ENCODE assay signal across 9 cellular contexts in genomic region chr3:184135911-184136260, GRCh38. TPM values are rescaled to one million over a fixed set of nuclear protein-coding genes. Genes with fewer than 3 reads are reported as not detected.
DNase-seq lines count a peak whose midpoint lies in the region; FAIRE-seq and TF ChIP-seq lines count a peak whose summit lies in the region.
"Had no signal": no experiment of that assay in that cellular context is flagged by ENCODE, and none has a peak within 500 bp of the region (broad histone marks: within the 10 kb centered on the region; RNA-seq: fewer than 3 reads in every experiment).

No MANE protein-coding gene starts in this region.

- H3K27ac Mint-ChIP-seq in T-helper 2 cell treated with Interferon-gamma antibody and Interleukin-4, amounts not matched to agents 5 μg/mL and 100 μg/mL, for 36 hours: peak overlapping the region; percentile 91
- peak overlapping the region; percentile 95 for H3K27ac Mint-ChIP-seq in activated naive CD8-positive, alpha-beta T cell

- H3K27me3 ChIP-seq in suprapubic skin: no peaks in the 10 kb centered on the region

- peak overlapping the region; percentile 84 to 94 for H3K9ac ChIP-seq in kidney (ENCODE audit: low read length in 2 of 2)

- peak overlapping the region; percentile 94 to 99 for H3K4me3 ChIP-seq in kidney (ENCODE audit: low read length in 2 of 2)
- peak overlapping the region; percentile 96 for H3K4me3 ChIP-seq in suprapubic skin

- no peaks in the 10 kb centered on the region for H3K9me3 Mint-ChIP-seq in T-helper 2 cell treated with Interferon-gamma antibody and Interleukin-4, amounts not matched to agents 5 μg/mL and 100 μg/mL, for 36 hours
- H3K9me3 Mint-ChIP-seq in activated naive CD8-positive, alpha-beta T cell (ENCODE audit: low read depth): no peaks in the 10 kb centered on the region

- no peak for TF ChIP-seq POLR2A in suprapubic skin (IDR thresholded peaks at IDR 0.05)

- peak overlapping the region; percentile 98 for H3K4me3 Mint-ChIP-seq in T-helper 2 cell treated with Interferon-gamma antibody and Interleukin-4, amounts not matched to agents 5 μg/mL and 100 μg/mL, for 36 hours
- peak overlapping the region; percentile 96 for H3K4me3 Mint-ChIP-seq in activated naive CD8-positive, alpha-beta T cell

- peaks cover 9 to 14% of the 10 kb centered on the region in 2 donors for H3K36me3 ChIP-seq in kidney (ENCODE audit: control insufficient read depth in 1 of 2, insufficient read depth in 2 of 2, low read length in 2 of 2)
- H3K36me3 ChIP-seq in suprapubic skin: peaks cover 29% of the 10 kb centered on the region

- H3K4me1 ChIP-seq in kidney (ENCODE audit: control insufficient read depth in 1 of 2, insufficient read depth in 1 of 2, low read depth in 1 of 2, low read length in 2 of 2) (peaks cover 14 to 15% of the 10 kb centered on the region in 2 donors), suprapubic skin (peaks cover 32% of the 10 kb centered on the region)

- no peak overlapping the region for H3K27ac ChIP-seq in kidney (ENCODE audit: low read depth in 2 of 2, low read length in 2 of 2)
- peak overlapping the region; percentile 94 for H3K27ac ChIP-seq in suprapubic skin

- TF ChIP-seq CTCF in kidney (IDR thresholded peaks at IDR 0.05; ENCODE audit: borderline replicate concordance, extremely low read depth, insufficient read depth) (no peak), suprapubic skin (IDR thresholded peaks at IDR 0.05) (no peak)

- intact Hi-C loops in kidney (cut with DNase I): no loop called here

- H3K36me3 Mint-ChIP-seq in T-helper 2 cell treated with Interferon-gamma antibody and Interleukin-4, amounts not matched to agents 5 μg/mL and 100 μg/mL, for 36 hours (ENCODE audit: low read depth): peaks cover 20% of the 10 kb centered on the region
- H3K36me3 Mint-ChIP-seq in activated naive CD8-positive, alpha-beta T cell: peaks cover 2% of the 10 kb centered on the region

- no peak for DNase-seq in T-helper 2 cell treated with Interferon-gamma antibody and Interleukin-4, amounts not matched to agents 5 μg/mL and 100 μg/mL, for 36 hours (ENCODE audit: low spot score)
- DNase-seq in T-helper 2 cell (no peak), kidney (no peak), suprapubic skin (ENCODE audit: low spot score in 2 of 2) (no peak), OCI-M2 (lab: John Stamatoyannopoulos, UW; ENCODE audit: unreplicated experiment) (no peak), NCI-H2227 treated with DMSO at 0.1 percent for 48 hours (lab: John Stamatoyannopoulos, UW) (no peak), AG20443 (ENCODE audit: low spot score) (no peak)

- H3K27me3 Mint-ChIP-seq in T-helper 2 cell treated with Interferon-gamma antibody and Interleukin-4, amounts not matched to agents 5 μg/mL and 100 μg/mL, for 36 hours (ENCODE audit: low read depth): peaks cover 4% of the 10 kb centered on the region
- H3K27me3 Mint-ChIP-seq in activated naive CD8-positive, alpha-beta T cell: no peaks in the 10 kb centered on the region

- H3K4me1 Mint-ChIP-seq in T-helper 2 cell treated with Interferon-gamma antibody and Interleukin-4, amounts not matched to agents 5 μg/mL and 100 μg/mL, for 36 hours (ENCODE audit: low read depth): peaks cover 32% of the 10 kb centered on the region
- peaks cover 22% of the 10 kb centered on the region for H3K4me1 Mint-ChIP-seq in activated naive CD8-positive, alpha-beta T cell (ENCODE audit: low read depth)

- no peak for TF ChIP-seq EP300 in suprapubic skin (IDR thresholded peaks at IDR 0.05)

- no peak for FAIRE-seq in kidney (lab: Jason Lieb, UNC)

- H3K9me3 ChIP-seq in kidney (ENCODE audit: control insufficient read depth in 1 of 2, low read length in 2 of 2): no peaks in the 10 kb centered on the region
- H3K9me3 ChIP-seq in suprapubic skin: no peaks in the 10 kb centered on the region

- WGBS in suprapubic skin: 3% methylated on average over 9 of the region's 9 CpGs

RNA-seq across cellular contexts. Expression of gene EIF2B5, which starts 0.7 kb away (rescaled TPM):
- 36.9 TPM for total RNA-seq in kidney
- polyA plus RNA-seq in kidney (ENCODE audit: insufficient read depth, low read depth, low replicate concordance): 37.0 TPM
- total RNA-seq in suprapubic skin: 10 to 100 TPM; 34.6 to 70.9 (median 46.2) TPM

RNA-seq across cellular contexts. Expression of gene DVL3, which starts 19.3 kb away (rescaled TPM):
- 57.4 TPM for total RNA-seq in kidney
- 30.3 TPM for polyA plus RNA-seq in kidney (ENCODE audit: insufficient read depth, low read depth, low replicate concordance)
- total RNA-seq in suprapubic skin: 10 to 100 TPM; 53.6 to 72.7 (median 56.1) TPM

RNA-seq across cellular contexts. Expression of gene AP2M1, which starts 38.8 kb away (rescaled TPM):
- total RNA-seq in kidney: 329 TPM
- polyA plus RNA-seq in kidney (ENCODE audit: insufficient read depth, low read depth, low replicate concordance): 353 TPM
- 100 to 1,000 TPM; 112 to 137 (median 121) TPM for total RNA-seq in suprapubic skin

RNA-seq across cellular contexts. Expression of gene HTR3E, which starts 39.0 kb away (rescaled TPM):
- not detected for total RNA-seq in kidney
- polyA plus RNA-seq in kidney (ENCODE audit: insufficient read depth, low read depth, low replicate concordance): not detected
- total RNA-seq in suprapubic skin: 1 to 10 TPM in 1 of 4 donors, not detected in 3; 1.1 TPM
- total RNA-seq: M059J had no signal

RNA-seq across cellular contexts. Expression of gene ABCF3, which starts 50.1 kb away (rescaled TPM):
- total RNA-seq in kidney (69.0 TPM), suprapubic skin (100 to 1,000 TPM in 1 of 4 donors, 10 to 100 TPM in 3; 44.8 to 121 (median 71.1) TPM)
- 49.1 TPM for polyA plus RNA-seq in kidney (ENCODE audit: insufficient read depth, low read depth, low replicate concordance)
